13 cellular contexts compared by ENCODE assay signal in genomic region chr7:32290015-32290414, GRCh38.
A peak's percentile ranks its signal among the peaks of the same experiment; 100 is the strongest.
DNase-seq lines count a peak whose midpoint lies in the region; TF ChIP-seq lines count a peak whose summit lies in the region.
"Had no signal": no experiment of that assay in that cellular context is flagged by ENCODE, and none has a peak within 500 bp of the region (broad histone marks: within the 10 kb centered on the region; RNA-seq: fewer than 3 reads in every experiment).

No MANE protein-coding gene starts in this region.

- H3K36me3 ChIP-seq in transverse colon = no peaks in the 10 kb centered on the region
- H3K36me3 ChIP-seq in tibial nerve = no peaks in the 10 kb centered on the region

- TF ChIP-seq POLR2A in transverse colon (IDR thresholded peaks at IDR 0.05) (no peak), tibial nerve (IDR thresholded peaks at IDR 0.05) (no peak)

- in situ Hi-C loops in transverse colon (cut with MboI; ENCODE audit: low pct_ligation_motif_present in 1 of 4, low pct_unique_long_range_greater_than_20kb in 1 of 4, low sequenced_read_pairs in 3 of 4) = loop anchor here in 1 of 4 donors (25.0 kb wide), 1 partner anchor 103 kb away; no protein-coding TSS in a partner anchor

- WGBS in transverse colon (ENCODE audit: low coverage in 1 of 2), 2 donors = 74% methylated on average over 3 of the region's 3 CpGs; no CpG with 5 or more reads in 1 of the 2 donors
- 24 to 31% methylated on average over 3 of the region's 3 CpGs for WGBS in tibial nerve, 2 donors

- no peak overlapping the region for H3K4me3 ChIP-seq in dorsolateral prefrontal cortex
- H3K4me3 ChIP-seq in transverse colon = no peak overlapping the region
- no peak overlapping the region for H3K4me3 ChIP-seq in tibial nerve
- H3K4me3 ChIP-seq: GM12878 had no signal

- no peak overlapping the region for H3K27ac ChIP-seq in dorsolateral prefrontal cortex
- no peak overlapping the region for H3K27ac ChIP-seq in transverse colon
- H3K27ac ChIP-seq in tibial nerve = peak overlapping the region in 2 of 4 donors; percentile 55 to 63
- H3K27ac ChIP-seq: parathyroid adenoma had no signal

- intact Hi-C loops in dorsolateral prefrontal cortex (cut with DNase I) = no loop called here
- intact Hi-C loops in transverse colon (cut with DNase I; ENCODE audit: low total_unique reads) = no loop called here

- no peaks in the 10 kb centered on the region for H3K4me1 ChIP-seq in transverse colon
- H3K4me1 ChIP-seq in tibial nerve = peaks cover 0 to 23% (median 0%) of the 10 kb centered on the region in 4 donors
- H3K4me1 ChIP-seq: parathyroid adenoma had no signal

- H3K9me3 ChIP-seq in transverse colon (no peaks in the 10 kb centered on the region), tibial nerve (no peaks in the 10 kb centered on the region)

- TF ChIP-seq EP300 in transverse colon (IDR thresholded peaks at IDR 0.05; ENCODE audit: low read depth) = no peak
- no peak for TF ChIP-seq EP300 in tibial nerve (IDR thresholded peaks at IDR 0.05)

- DNase-seq in DMS153 treated with DMSO at 0.1 percent for 48 hours (lab: John Stamatoyannopoulos, UW; ENCODE audit: unreplicated experiment) (peak; percentile 76), NCI-H2107 (lab: John Stamatoyannopoulos, UW) (peak; percentile 53), dorsolateral prefrontal cortex (peak in 9 of 10 donors; percentile 22 to 73 (median 61)), pons (ENCODE audit: low spot score) (peak; percentile 74), transverse colon (no peak), AG08396 (ENCODE audit: low spot score) (no peak), epidermal melanocyte (ENCODE audit: insufficient read length, low spot score) (no peak), tibial nerve (ENCODE audit: low spot score in 2 of 2) (no peak)
- DNase-seq: AML-193, EL, T-helper 9 cell had no signal

- TF ChIP-seq CTCF in dorsolateral prefrontal cortex (IDR thresholded peaks at IDR 0.05 in 54 of 56, conservative IDR thresholded peaks at IDR 0.05 in 2 of 56; ENCODE audit: low read depth in 1 of 56, partially characterized antibody in 56 of 56) (no peak), transverse colon (IDR thresholded peaks at IDR 0.05) (no peak), tibial nerve (IDR thresholded peaks at IDR 0.05) (no peak)

- H3K27me3 ChIP-seq in dorsolateral prefrontal cortex = peaks cover 0 to 29% (median 0%) of the 10 kb centered on the region in 45 donors
- no peaks in the 10 kb centered on the region for H3K27me3 ChIP-seq in transverse colon
- H3K27me3 ChIP-seq in tibial nerve = no peaks in the 10 kb centered on the region

Comparison
In these comparisons a context has a peak if more than half of its experiments do, and no peak if none do; other contexts are left out.
1. DNase-seq: peak in DMS153 treated with DMSO at 0.1 percent for 48 hours (single experiment), NCI-H2107 (single experiment), dorsolateral prefrontal cortex (9 of 10) and pons (single experiment); none in transverse colon (single experiment), AG08396 (single experiment), epidermal melanocyte (single experiment) and tibial nerve (0 of 2).